8 cellular contexts compared by ENCODE assay signal in the genomic region with DNA sequence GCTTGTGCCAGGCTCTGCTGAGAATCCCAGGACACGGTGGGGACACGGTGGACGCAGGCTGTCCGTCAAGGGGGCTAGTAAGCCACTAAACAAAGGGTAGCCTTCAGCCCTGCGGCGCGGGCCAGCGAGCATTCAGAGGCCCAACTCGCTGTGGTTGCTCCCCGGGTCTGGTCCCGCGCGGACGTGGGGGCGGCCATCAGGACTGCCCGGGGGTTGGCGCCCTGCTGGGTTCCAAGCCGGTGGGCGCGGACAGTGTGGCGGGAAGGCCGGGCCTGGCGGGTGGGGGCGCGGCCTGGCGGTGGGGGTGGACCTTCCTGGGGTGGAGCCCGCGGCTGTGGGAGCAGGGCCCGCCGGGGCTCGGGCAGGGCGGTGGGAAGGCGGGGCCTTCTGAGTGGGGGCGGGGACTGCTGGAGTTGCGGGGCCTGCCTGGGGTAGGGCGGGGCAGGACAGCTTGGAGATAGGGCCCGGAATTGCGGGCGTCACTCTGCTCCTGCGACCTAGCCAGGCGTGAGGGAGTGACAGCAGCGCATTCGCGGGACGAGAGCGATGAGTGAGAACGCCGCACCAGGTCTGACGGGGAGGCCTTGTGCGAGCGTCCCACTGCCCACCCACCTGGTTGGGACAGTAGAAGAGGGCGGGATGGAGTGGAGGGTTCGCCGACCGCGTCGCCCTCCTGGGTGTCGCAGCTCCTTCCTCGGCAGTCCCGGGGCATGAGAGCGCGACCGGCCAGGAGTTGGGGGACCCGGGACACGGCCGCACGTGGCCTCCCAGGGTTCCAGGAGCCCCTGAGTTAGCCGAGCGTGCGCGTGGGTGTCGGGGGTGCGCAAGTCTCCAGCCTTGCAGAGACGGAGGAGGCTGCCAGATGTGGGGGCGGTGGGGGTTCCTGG. TPM values are rescaled to one million over a fixed set of nuclear protein-coding genes. Genes with fewer than 3 reads are reported as not detected.
DNase-seq lines count a peak whose midpoint lies in the region; ATAC-seq and TF ChIP-seq lines count a peak whose summit lies in the region.

A gene with protein sequence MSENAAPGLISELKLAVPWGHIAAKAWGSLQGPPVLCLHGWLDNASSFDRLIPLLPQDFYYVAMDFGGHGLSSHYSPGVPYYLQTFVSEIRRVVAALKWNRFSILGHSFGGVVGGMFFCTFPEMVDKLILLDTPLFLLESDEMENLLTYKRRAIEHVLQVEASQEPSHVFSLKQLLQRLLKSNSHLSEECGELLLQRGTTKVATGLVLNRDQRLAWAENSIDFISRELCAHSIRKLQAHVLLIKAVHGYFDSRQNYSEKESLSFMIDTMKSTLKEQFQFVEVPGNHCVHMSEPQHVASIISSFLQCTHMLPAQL (plus strand): TSS at position 482 of the 887 bp plus-strand sequence. CDS start 65 bp downstream, at position 547.

- peaks cover 18% of the 10 kb centered on the region for H3F3A ChIP-seq in GM23338 (replicated peaks; ENCODE audit: low read depth)

- H3K27me3 ChIP-seq in GM23338 (ENCODE audit: insufficient read depth), result peaks cover 22% of the 10 kb centered on the region
- peaks cover 0 to 16% (median 0%) of the 10 kb centered on the region in 7 donors for H3K27me3 ChIP-seq in spleen (replicated peaks in 1 of 7)

- peak within 1 kb of the TSS; percentile 39; the same call in 1 of the 2 replicates for H3K27ac ChIP-seq in GM23338 (ENCODE audit: low read depth)
- H3K27ac ChIP-seq in spleen, result peak within 1 kb of the TSS in 6 of 8 donors; percentile 38 to 79 (median 54)

- peaks cover 12% of the 10 kb centered on the region; the same call in 2 of the 3 replicates for H3K36me3 Mint-ChIP-seq in GM23338 (ENCODE audit: low read depth)

- H4K20me1 ChIP-seq in GM23338 (replicated peaks; ENCODE audit: insufficient read depth), result no peaks in the 10 kb centered on the region

- H3K9me3 Mint-ChIP-seq in GM23338, result peaks cover 17% of the 10 kb centered on the region

- peak within 1 kb of the TSS; percentile 100 for H2AFZ ChIP-seq in GM23338

- WGBS in spleen, 5 donors, result 0 to 4% (median 2%) methylated on average over 17 to 75 of the region's 75 CpGs

- H3K9me2 ChIP-seq in GM23338 (ENCODE audit: insufficient read depth), result no peaks in the 10 kb centered on the region

- H3K27ac Mint-ChIP-seq in GM23338, result no peak within 1 kb of the TSS

- peak; percentile 63 for DNase-seq in COLO829 (ENCODE audit: low spot score)
- DNase-seq in GM23338 (ENCODE audit: low spot score), result peak; percentile 97
- peak; percentile 48 for DNase-seq in NCI-H1105 treated with DMSO at 0.1 percent for 48 hours (lab: John Stamatoyannopoulos, UW)
- DNase-seq in activated CD4-positive, CD25-positive, alpha-beta regulatory T cell (lab: John Stamatoyannopoulos, UW), result peak; percentile 51 to 87 (median 70)
- peak; percentile 65 to 90 for DNase-seq in cardiac fibroblast (ENCODE audit: low read depth in 2 of 2)
- DNase-seq in inferior parietal cortex (ENCODE audit: extremely low spot score), result peak; percentile 53
- peak; percentile 95 for DNase-seq in spleen
- DNase-seq in NCI-H446 (lab: John Stamatoyannopoulos, UW), result no peak

- no peaks in the 10 kb centered on the region for H3K9me3 ChIP-seq in spleen

- H3K27me3 Mint-ChIP-seq in GM23338 (ENCODE audit: insufficient read depth, low read depth, poor library complexity), result peaks cover 32% of the 10 kb centered on the region

- no peak for TF ChIP-seq POLR2A in spleen (IDR thresholded peaks at IDR 0.05)

- peak within 1 kb of the TSS; percentile 80 for H3K4me3 Mint-ChIP-seq in GM23338

- peaks cover 10% of the 10 kb centered on the region for H3K4me1 Mint-ChIP-seq in GM23338

- no peaks in the 10 kb centered on the region for H3K79me2 ChIP-seq in GM23338 (replicated peaks; ENCODE audit: insufficient read depth)

- peak; percentile 94 for ATAC-seq in GM23338

- H3K4me3 ChIP-seq in GM23338 (peak within 1 kb of the TSS; percentile 94), cardiac fibroblast (replicated peaks in 1 of 2; ENCODE audit: low read depth in 2 of 2, low read length in 2 of 2) (peak within 1 kb of the TSS; percentile 61 to 70), spleen (peak within 1 kb of the TSS; percentile 26 to 77 (median 50))

- peak within 1 kb of the TSS; percentile 99 for H3K4me2 ChIP-seq in GM23338

- intact Hi-C loops in spleen (cut with DNase I; ENCODE audit: low total_unique reads), result no loop called here

- TF ChIP-seq CTCF in GM23338 (conservative IDR thresholded peaks at IDR 0.05; ENCODE audit: low read depth in 2 of 2) (no peak), cardiac fibroblast (IDR thresholded peaks at IDR 0.05; ENCODE audit: low read depth, low read length) (no peak), spleen (IDR thresholded peaks at IDR 0.05 in 8 of 11, conservative IDR thresholded peaks at IDR 0.05 in 3 of 11) (peak in 2 of 11 experiments; percentile 14 to 33)

- H3K36me3 ChIP-seq in GM23338 (ENCODE audit: insufficient read depth) (no peaks in the 10 kb centered on the region; the same call in 1 of the 2 replicates), spleen (no peaks in the 10 kb centered on the region)

- H3K4me1 ChIP-seq in GM23338 (ENCODE audit: insufficient read depth) (peaks cover 18% of the 10 kb centered on the region), spleen (peaks cover 5 to 58% (median 35%) of the 10 kb centered on the region in 6 donors)

TF ChIP-seq in GM23338, 12 proteins besides CTCF, POLR2A, EP300 and RAD21:
- TF ChIP-seq CREB1 (CRISPR knock-in tag; IDR thresholded peaks at IDR 0.05; ENCODE audit: low read depth) (no peak), ZNF114 (CRISPR knock-in tag; IDR thresholded peaks at IDR 0.05) (no peak), POLR2AphosphoS5 (IDR thresholded peaks at IDR 0.05; ENCODE audit: low read depth) (peak; percentile 61), JUNB (IDR thresholded peaks at IDR 0.05; ENCODE audit: unreplicated experiment) (no peak), STAT1 (IDR thresholded peaks at IDR 0.05; ENCODE audit: unreplicated experiment) (no peak), ZNF331 (CRISPR knock-in tag; IDR thresholded peaks at IDR 0.05; ENCODE audit: low read depth) (no peak)

RNA-seq across cellular contexts. Expression of the gene that starts here (rescaled TPM):
- 1.5 and 1.7 TPM in 2 replicates for total RNA-seq in GM23338 (2014; rRNA removed; shearing (Covaris generic))
- polyA plus RNA-seq in GM23338 (2016; fragmentation: Nextera tagmentation; extraction: Ambion mirVana) (2.1 TPM in 2 replicates), spleen (1 to 10 TPM; 2.2 to 4.1 (median 2.6) TPM)
- 1 to 10 TPM; 1.7 to 4.1 (median 3.0) TPM for total RNA-seq in spleen

Comparison
In these comparisons a context has a peak if more than half of its experiments do, and no peak if none do; other contexts are left out.
1. DNase-seq: peak in COLO829 (single experiment), GM23338 (single experiment), NCI-H1105 treated with DMSO at 0.1 percent for 48 hours (single experiment), activated CD4-positive, CD25-positive, alpha-beta regulatory T cell (4 of 4), cardiac fibroblast (2 of 2), inferior parietal cortex (single experiment) and spleen (single experiment); none in NCI-H446 (0 of 2).
2. Peak in every context shown above with its lines, with median percentiles within 50 percentile points of each other: H3K4me3 ChIP-seq.